In genomic region chr20:42102000-42102399, GRCh38 we compare ENCODE assay signal across 8 cellular contexts.
"Had no signal": no experiment of that assay in that cellular context is flagged by ENCODE, and none has a peak within 500 bp of the region (broad histone marks: within the 10 kb centered on the region; RNA-seq: fewer than 3 reads in every experiment).

No MANE protein-coding gene starts in this region.

- H3K4me3 ChIP-seq: K562 had no signal

- H3K4me2 ChIP-seq: KMS-11 had no signal

- ATAC-seq: HepG2, K562 had no signal

- H3K27ac ChIP-seq: HL-60, KMS-11 had no signal

- H3K9ac ChIP-seq: KMS-11 had no signal

- DNase-seq: IMR-90, KBM-7, KG1 had no signal

- H3K4me1 Mint-ChIP-seq: IgD-negative memory B cell had no signal

- H3K36me3 Mint-ChIP-seq: IgD-negative memory B cell had no signal
